26 cellular contexts compared by ENCODE assay signal in the genomic region with DNA sequence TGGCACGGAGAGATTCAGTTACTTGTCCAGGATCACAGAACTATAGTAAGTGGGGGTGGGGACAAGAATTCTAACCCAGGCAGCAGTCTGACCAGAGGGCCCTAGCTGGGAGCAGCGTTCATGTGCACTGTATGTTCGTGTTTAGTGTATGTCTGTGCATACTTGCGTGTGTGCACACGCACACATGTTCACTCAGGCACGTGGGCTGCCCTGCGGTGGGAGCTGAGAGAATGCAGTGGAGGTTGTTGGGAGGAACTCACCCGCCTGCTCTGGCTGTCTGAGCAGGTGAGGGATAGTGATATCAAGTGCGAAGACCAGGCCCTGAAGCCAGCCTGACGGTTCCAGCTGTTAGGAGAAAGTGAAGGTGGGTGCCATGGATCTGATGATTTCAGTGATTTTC. TPM values are rescaled to one million over a fixed set of nuclear protein-coding genes. Genes with fewer than 3 reads are reported as not detected.
DNase-seq lines count a peak whose midpoint lies in the region; ATAC-seq and TF ChIP-seq lines count a peak whose summit lies in the region.
"Had no signal": no experiment of that assay in that cellular context is flagged by ENCODE, and none has a peak within 500 bp of the region (broad histone marks: within the 10 kb centered on the region; RNA-seq: fewer than 3 reads in every experiment).

No MANE protein-coding gene starts in this region.

- H4K8ac ChIP-seq in H9 (replicated peaks; ENCODE audit: insufficient read length, low read depth, low read length) (no peak overlapping the region), mesenchymal stem cell (ENCODE audit: low read length) (no peak overlapping the region)

- no peak overlapping the region for H3K56ac ChIP-seq in H9 (ENCODE audit: insufficient read length, low read depth, low read length)

- H3K4me2 ChIP-seq in H9 (ENCODE audit: insufficient read depth, insufficient read length, low read length) (no peak overlapping the region), mesenchymal stem cell (ENCODE audit: low read length, poor library complexity, severe bottlenecking) (no peak overlapping the region)

- no peaks in the 10 kb centered on the region for H3K4me1 ChIP-seq in H9 (ENCODE audit: insufficient read depth, low read length)
- peaks cover 21% of the 10 kb centered on the region for H3K4me1 ChIP-seq in upper lobe of right lung
- peaks cover 7% of the 10 kb centered on the region for H3K4me1 ChIP-seq in mesenchymal stem cell (ENCODE audit: control insufficient read depth, insufficient read depth, low read depth, low read length)
- H3K4me1 ChIP-seq: HAP-1 had no signal

- no peaks in the 10 kb centered on the region for H4K20me1 ChIP-seq in H9 (ENCODE audit: control insufficient read depth, insufficient read depth, insufficient read length)

- no peak for TF ChIP-seq CTCF in H9 (conservative IDR thresholded peaks at IDR 0.05)
- no peak for TF ChIP-seq CTCF in upper lobe of right lung (IDR thresholded peaks at IDR 0.05)

- H3K9me3 ChIP-seq in H9 (ENCODE audit: control insufficient read depth, low read depth, low read length), result no peaks in the 10 kb centered on the region
- H3K9me3 ChIP-seq in upper lobe of right lung, result no peaks in the 10 kb centered on the region
- H3K9me3 ChIP-seq in mesenchymal stem cell (ENCODE audit: control insufficient read depth, low read length), result no peaks in the 10 kb centered on the region
- H3K9me3 ChIP-seq: HAP-1 had no signal

- H2BK120ac ChIP-seq in H9 (ENCODE audit: low read depth, low read length, poor library complexity, severe bottlenecking) (no peak overlapping the region), mesenchymal stem cell (ENCODE audit: low read depth, low read length) (no peak overlapping the region)

- H3K9me3 Mint-ChIP-seq in H9, result no peaks in the 10 kb centered on the region; a peak in 1 of 5 replicates
- H3K9me3 Mint-ChIP-seq: CD8-positive, alpha-beta memory T cell had no signal

- no peaks in the 10 kb centered on the region for H3K36me3 ChIP-seq in upper lobe of right lung
- H3K36me3 ChIP-seq in mesenchymal stem cell (ENCODE audit: control insufficient read depth in 1 of 2, insufficient read depth in 2 of 2, low read depth in 1 of 2, low read length in 2 of 2), result no peaks in the 10 kb centered on the region
- H3K36me3 ChIP-seq: HAP-1 had no signal

- peak; percentile 19 for DNase-seq in activated CD8-positive, alpha-beta memory T cell treated with anti-CD3 and anti-CD28 coated beads for 24 hours
- no peak for DNase-seq in activated CD8-positive, alpha-beta memory T cell treated with anti-CD3 and anti-CD28 coated beads, Interleukin-2, amount 50 U/mL, for 4 hours
- peak; percentile 9 for DNase-seq in H9
- DNase-seq in islet precursor cell, result peak; percentile 27
- DNase-seq in upper lobe of right lung, result peak; percentile 35
- no peak for DNase-seq in mesenchymal stem cell
- DNase-seq in occipital lobe (lab: John Stamatoyannopoulos, UW), result no peak
- DNase-seq: Calu3; CD8-positive, alpha-beta memory T cell; KBM-7; NCI-H1048; NCI-H1417 treated with DMSO at 0.1 percent for 48 hours; NCI-H187; NCI-H2107; NCI-H446 treated with DMSO at 0.1 percent for 48 hours; NCI-H526 treated with DMSO at 0.1 percent for 48 hours; OCI-M1 had no signal

- ATAC-seq in upper lobe of right lung, result no peak
- ATAC-seq in GM21737 (IDR thresholded peaks at IDR 0.05; ENCODE audit: unreplicated experiment), result no peak
- ATAC-seq: HepG2 had no signal

- no peak overlapping the region for H4K5ac ChIP-seq in H9 (ENCODE audit: insufficient read length, low read depth, low read length)

- H3K4me3 ChIP-seq in upper lobe of right lung (no peak overlapping the region), mesenchymal stem cell (ENCODE audit: insufficient read depth in 1 of 2, low read depth in 1 of 2, low read length in 2 of 2) (no peak overlapping the region)
- H3K4me3 ChIP-seq: HAP-1 had no signal

- H3K27ac Mint-ChIP-seq in H9, result 0 out of 7 replicates have a peak overlapping the region, but pooled peaks of 1 of the 3 experiments have one; percentile 25
- H3K27ac Mint-ChIP-seq: CD8-positive, alpha-beta memory T cell had no signal

- H4K91ac ChIP-seq in H9 (ENCODE audit: insufficient read length, low read depth, low read length) (no peak overlapping the region), mesenchymal stem cell (ENCODE audit: low read length) (no peak overlapping the region)

- no peak overlapping the region for H2AK5ac ChIP-seq in H9 (ENCODE audit: insufficient read length, low read length)
- H2AK5ac ChIP-seq in mesenchymal stem cell (ENCODE audit: low read length, severe bottlenecking), result no peak overlapping the region

- H3K79me2 ChIP-seq in H9 (ENCODE audit: insufficient read depth, low read length), result no peaks in the 10 kb centered on the region

- no peak overlapping the region for H2AFZ ChIP-seq in H9 (ENCODE audit: low read length)
- H2AFZ ChIP-seq in mesenchymal stem cell (ENCODE audit: low read depth, low read length), result no peak overlapping the region

- H3K27ac ChIP-seq in H9 (ENCODE audit: insufficient read length, low read depth, low read length) (no peak overlapping the region), upper lobe of right lung (no peak overlapping the region), mesenchymal stem cell (ENCODE audit: low read length, poor library complexity, severe bottlenecking) (no peak overlapping the region)
- H3K27ac ChIP-seq: 22Rv1, C4-2B, HL-60 had no signal

- H3K27me3 Mint-ChIP-seq in H9 (ENCODE audit: low read depth), result peaks cover 74% of the 10 kb centered on the region

- H2BK15ac ChIP-seq in H9 (ENCODE audit: low read depth, low read length), result no peak overlapping the region
- no peak overlapping the region for H2BK15ac ChIP-seq in mesenchymal stem cell (ENCODE audit: low read depth, poor library complexity, severe bottlenecking)

- intact Hi-C loops in upper lobe of right lung (cut with DNase I), result no loop called here

- no peak overlapping the region for H2BK20ac ChIP-seq in H9 (ENCODE audit: low read depth, low read length, poor library complexity, severe bottlenecking)

- no peaks in the 10 kb centered on the region for H3K23me2 ChIP-seq in H9 (ENCODE audit: insufficient read length, low read depth, low read length, poor library complexity, severe bottlenecking)

- WGBS in H9 (ENCODE audit: extremely low coverage, insufficient read length, low lambda C conversion rate), result no CpG with 5 or more reads among the region's 10 CpGs
- 93% methylated on average over 10 of the region's 10 CpGs for WGBS in mesenchymal stem cell

- H3K79me1 ChIP-seq in H9 (ENCODE audit: insufficient read depth, low read depth, low read length, poor library complexity, severe bottlenecking) (no peaks in the 10 kb centered on the region), mesenchymal stem cell (replicated peaks; ENCODE audit: low read length, poor library complexity, severe bottlenecking) (no peaks in the 10 kb centered on the region)

- H3K18ac ChIP-seq in H9 (ENCODE audit: insufficient read length, low read depth, low read length) (no peak overlapping the region), mesenchymal stem cell (ENCODE audit: low read depth in 1 of 2, low read length in 2 of 2) (no peak overlapping the region)

- H2BK12ac ChIP-seq in H9 (ENCODE audit: insufficient read length, low read depth, low read length), result no peak overlapping the region
- H2BK12ac ChIP-seq in mesenchymal stem cell (ENCODE audit: low read length in 2 of 2), result no peak overlapping the region

- H3K9ac ChIP-seq in H9 (ENCODE audit: extremely low read depth, insufficient read length, low read length) (no peak overlapping the region), mesenchymal stem cell (ENCODE audit: low read length) (no peak overlapping the region)

- peaks cover 2% of the 10 kb centered on the region; the same call in 1 of the 2 replicates for H3K27me3 ChIP-seq in H9 (ENCODE audit: insufficient read depth, low read length)
- peaks cover 7% of the 10 kb centered on the region for H3K27me3 ChIP-seq in upper lobe of right lung
- H3K27me3 ChIP-seq in mesenchymal stem cell (ENCODE audit: control insufficient read depth in 1 of 2, insufficient read depth in 1 of 2, low read length in 2 of 2), result peaks cover 58% of the 10 kb centered on the region in 2 experiments

- H3K4me3 Mint-ChIP-seq in H9, result no peak overlapping the region
- H3K4me3 Mint-ChIP-seq: CD8-positive, alpha-beta memory T cell had no signal

- H3K4ac ChIP-seq in H9 (ENCODE audit: low read depth, low read length), result no peak overlapping the region
- no peak overlapping the region for H3K4ac ChIP-seq in mesenchymal stem cell (ENCODE audit: low read depth in 1 of 2, low read length in 2 of 2)

- H2BK5ac ChIP-seq in H9 (ENCODE audit: insufficient read length, low read length) (no peak overlapping the region), mesenchymal stem cell (ENCODE audit: low read depth, low read length, poor library complexity, severe bottlenecking) (no peak overlapping the region)

- H3K4me1 Mint-ChIP-seq in H9, result peaks cover 12 to 14% of the 10 kb centered on the region in 2 experiments
- H3K4me1 Mint-ChIP-seq: CD8-positive, alpha-beta memory T cell had no signal

- H3K23ac ChIP-seq in H9 (ENCODE audit: insufficient read length, low read depth, low read length) (no peak overlapping the region), mesenchymal stem cell (ENCODE audit: low read length in 2 of 2) (no peak overlapping the region)

- H3K14ac ChIP-seq in H9 (ENCODE audit: insufficient read depth, low read length) (no peak overlapping the region), mesenchymal stem cell (ENCODE audit: low read length in 2 of 2) (no peak overlapping the region)

- no peak overlapping the region for H3T11ph ChIP-seq in H9 (ENCODE audit: low read length)

- H3K36me3 Mint-ChIP-seq in H9 (ENCODE audit: insufficient read depth in 1 of 3, low read depth in 3 of 3), result no peaks in the 10 kb centered on the region
- H3K36me3 Mint-ChIP-seq: CD8-positive, alpha-beta memory T cell had no signal

RNA-seq across cellular contexts. Expression of a gene that starts 1.0 kb away (rescaled TPM):
- total RNA-seq in H9 (2021) (not detected in 2 replicates), upper lobe of right lung (not detected), occipital lobe (not detected)
- polyA plus RNA-seq in mesenchymal stem cell (2013, experiment 1 of 2), result not detected
- not detected for polyA plus RNA-seq in mesenchymal stem cell (2013, experiment 2 of 2)
- total RNA-seq: Calu3; CD8-positive, alpha-beta memory T cell; Daoy; HepG2; HT-29; SK-MEL-5 had no signal
- polyA plus RNA-seq: CD8-positive, alpha-beta memory T cell; HepG2 had no signal

RNA-seq across cellular contexts. Expression of a gene that starts 6.0 kb away (rescaled TPM):
- total RNA-seq in H9 (2021), result not detected in 2 replicates
- 0.43 TPM for total RNA-seq in upper lobe of right lung
- not detected for polyA plus RNA-seq in mesenchymal stem cell (2013, experiment 1 of 2)
- polyA plus RNA-seq in mesenchymal stem cell (2013, experiment 2 of 2), result not detected
- not detected for total RNA-seq in occipital lobe
- total RNA-seq: Calu3; CD8-positive, alpha-beta memory T cell; Daoy; HepG2; HT-29; SK-MEL-5 had no signal
- polyA plus RNA-seq: CD8-positive, alpha-beta memory T cell; HepG2 had no signal

RNA-seq across cellular contexts. Expression of a gene that starts 47.2 kb away (rescaled TPM):
- total RNA-seq in H9 (2021) (101 and 111 TPM in 2 replicates), upper lobe of right lung (179 TPM), occipital lobe (101 TPM)
- polyA plus RNA-seq in mesenchymal stem cell (2013, experiment 1 of 2), result 114 TPM
- 113 TPM for polyA plus RNA-seq in mesenchymal stem cell (2013, experiment 2 of 2)

Comparison
In these comparisons a context has a peak if more than half of its experiments do, and no peak if none do; other contexts are left out.
1. DNase-seq: peak in activated CD8-positive, alpha-beta memory T cell treated with anti-CD3 and anti-CD28 coated beads for 24 hours (single experiment), H9 (single experiment), islet precursor cell (single experiment) and upper lobe of right lung (single experiment); none in activated CD8-positive, alpha-beta memory T cell treated with anti-CD3 and anti-CD28 coated beads, Interleukin-2, amount 50 U/mL, for 4 hours (single experiment), mesenchymal stem cell (single experiment) and occipital lobe (single experiment).